8 cellular contexts compared by ENCODE assay signal in genomic region chr21:46605759-46606426, GRCh38.
DNase-seq lines count a peak whose midpoint lies in the region; ATAC-seq lines count a peak whose summit lies in the region.

No MANE protein-coding gene starts in this region.

- ATAC-seq in GM19395 (IDR thresholded peaks at IDR 0.05; ENCODE audit: unreplicated experiment), result peak; percentile 58

- DNase-seq in RPMI8226 (peak; percentile 20), NCI-H128 (lab: John Stamatoyannopoulos, UW; ENCODE audit: unreplicated experiment) (no peak), NCI-H2081 (lab: John Stamatoyannopoulos, UW) (no peak), HUDEP-2 (lab: John Stamatoyannopoulos, UW; ENCODE audit: unreplicated experiment in 76 of 76) (no peak), COLO829 (ENCODE audit: low spot score) (no peak)
- DNase-seq in central memory CD4-positive, alpha-beta T cell, result peak; percentile 38
- DNase-seq in stimulated activated CD4-positive, alpha-beta T cell treated with anti-CD3 and anti-CD28 coated beads, Interleukin-12 subunit alpha, Interleukin-12 subunit beta, amount 100 ng/mL, for 4 hours, result peak; percentile 16

Comparison
In these comparisons a context has a peak if more than half of its experiments do, and no peak if none do; other contexts are left out.
1. DNase-seq: peak in RPMI8226 (single experiment), central memory CD4-positive, alpha-beta T cell (single experiment) and stimulated activated CD4-positive, alpha-beta T cell treated with anti-CD3 and anti-CD28 coated beads, Interleukin-12 subunit alpha, Interleukin-12 subunit beta, amount 100 ng/mL, for 4 hours (single experiment); none in NCI-H128 (single experiment), NCI-H2081 (0 of 2), HUDEP-2 (0 of 76) and COLO829 (single experiment).